Comparison of ENCODE assay signal across 1 cellular context in the genomic region with DNA sequence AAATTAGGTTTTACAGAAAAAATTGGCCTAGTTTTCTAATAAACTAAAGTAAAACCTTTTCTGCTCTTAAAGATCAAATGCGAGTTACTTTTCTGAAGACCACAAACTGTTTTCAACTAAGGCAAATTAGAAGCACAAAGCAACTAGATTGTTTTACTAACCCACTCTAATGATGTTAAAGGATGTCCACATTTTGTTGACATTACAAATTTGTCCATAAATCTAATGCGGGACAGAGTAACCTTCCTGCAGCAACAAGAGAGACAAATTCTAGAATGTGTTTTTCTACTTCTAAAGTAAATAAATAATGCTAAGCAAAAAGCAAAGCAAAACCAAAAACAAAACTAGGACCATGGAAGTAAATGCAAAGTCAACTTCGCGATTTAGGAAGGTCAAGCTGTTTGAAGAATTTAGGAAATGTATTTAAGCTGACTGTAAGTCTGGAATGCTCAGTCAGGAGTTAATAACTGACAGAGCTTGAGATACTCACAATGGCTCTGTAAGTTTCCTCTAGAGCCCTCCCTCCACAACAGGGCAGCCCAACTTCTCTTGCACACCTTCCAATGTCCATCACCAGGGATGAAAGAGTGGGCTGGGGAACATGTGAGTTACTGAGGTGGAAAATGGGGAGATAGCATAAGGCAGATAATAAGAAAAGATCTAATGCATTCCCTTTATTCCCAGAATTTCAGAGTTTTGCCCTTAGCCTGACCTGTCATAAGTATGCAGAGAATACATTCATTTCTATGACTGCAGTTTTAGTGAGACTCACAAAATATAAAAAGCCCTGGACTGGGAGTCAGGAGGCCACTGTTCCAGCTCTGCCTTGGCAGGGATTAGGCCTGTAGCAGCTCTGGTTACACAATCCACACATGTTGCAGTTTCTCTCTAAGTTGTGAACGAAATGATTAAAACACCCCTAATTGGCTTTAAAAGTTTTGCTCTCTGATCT.
TF ChIP-seq lines count a peak whose summit lies in the region.

No MANE protein-coding gene starts in this region.

TF ChIP-seq in HepG2, 621 proteins besides CTCF, POLR2A, EP300 and RAD21 (continued from another document and continues in another):
- TF ChIP-seq TBX3 (IDR thresholded peaks at IDR 0.05; ENCODE audit: borderline replicate concordance) (no peak), NFAT5 (CRISPR knock-in tag; IDR thresholded peaks at IDR 0.05) (no peak), KLF13 (CRISPR knock-in tag; IDR thresholded peaks at IDR 0.05) (no peak), ZNF34 (CRISPR knock-in tag; IDR thresholded peaks at IDR 0.05; ENCODE audit: borderline replicate concordance) (no peak), SAP130 (CRISPR knock-in tag; IDR thresholded peaks at IDR 0.05; ENCODE audit: low read depth) (peak; percentile 42; the same call in 1 of the 2 replicates), SIX4 (CRISPR knock-in tag; IDR thresholded peaks at IDR 0.05) (peak; percentile 8; the same call in 1 of the 2 replicates), HNF1A (IDR thresholded peaks at IDR 0.05; ENCODE audit: low read depth) (no peak), HNF1A (CRISPR knock-in tag; IDR thresholded peaks at IDR 0.05; ENCODE audit: borderline replicate concordance) (peak; percentile 84), HOXA5 (CRISPR knock-in tag; IDR thresholded peaks at IDR 0.05) (no peak), THYN1 (CRISPR knock-in tag; IDR thresholded peaks at IDR 0.05; ENCODE audit: borderline replicate concordance, low read depth) (no peak), GPN1 (CRISPR knock-in tag; IDR thresholded peaks at IDR 0.05; ENCODE audit: borderline replicate concordance) (no peak), ZBTB4 (CRISPR knock-in tag; IDR thresholded peaks at IDR 0.05; ENCODE audit: borderline replicate concordance) (no peak), SNAPC5 (CRISPR knock-in tag; IDR thresholded peaks at IDR 0.05; ENCODE audit: borderline replicate concordance) (no peak), KLF15 (CRISPR knock-in tag; IDR thresholded peaks at IDR 0.05; ENCODE audit: borderline replicate concordance) (no peak), U2AF1 (optimal IDR thresholded peaks at IDR 0.05; ENCODE audit: low read depth, low read length) (no peak), EHMT2 (IDR thresholded peaks at IDR 0.05; ENCODE audit: borderline replicate concordance, low read depth, low read length) (no peak; the same call in 1 of the 2 replicates), CREB3 (CRISPR knock-in tag; IDR thresholded peaks at IDR 0.05) (no peak), ZBTB20 (CRISPR knock-in tag; IDR thresholded peaks at IDR 0.05; ENCODE audit: borderline replicate concordance, low read depth) (peak; percentile 73; the same call in 1 of the 2 replicates), ARNTL (CRISPR knock-in tag; IDR thresholded peaks at IDR 0.05) (no peak), PITX1 (CRISPR knock-in tag; IDR thresholded peaks at IDR 0.05) (peak; percentile 35; the same call in 1 of the 2 replicates), DPF2 (CRISPR knock-in tag; IDR thresholded peaks at IDR 0.05; ENCODE audit: borderline replicate concordance, low read depth) (no peak), ZSCAN21 (CRISPR knock-in tag; IDR thresholded peaks at IDR 0.05; ENCODE audit: borderline replicate concordance) (no peak), TOPORS (CRISPR knock-in tag; IDR thresholded peaks at IDR 0.05) (no peak)
- TF ChIP-seq, protein P1, sequence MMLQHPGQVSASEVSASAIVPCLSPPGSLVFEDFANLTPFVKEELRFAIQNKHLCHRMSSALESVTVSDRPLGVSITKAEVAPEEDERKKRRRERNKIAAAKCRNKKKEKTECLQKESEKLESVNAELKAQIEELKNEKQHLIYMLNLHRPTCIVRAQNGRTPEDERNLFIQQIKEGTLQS (CRISPR knock-in tag; IDR thresholded peaks at IDR 0.05) = no peak
- TF ChIP-seq, protein P2, sequence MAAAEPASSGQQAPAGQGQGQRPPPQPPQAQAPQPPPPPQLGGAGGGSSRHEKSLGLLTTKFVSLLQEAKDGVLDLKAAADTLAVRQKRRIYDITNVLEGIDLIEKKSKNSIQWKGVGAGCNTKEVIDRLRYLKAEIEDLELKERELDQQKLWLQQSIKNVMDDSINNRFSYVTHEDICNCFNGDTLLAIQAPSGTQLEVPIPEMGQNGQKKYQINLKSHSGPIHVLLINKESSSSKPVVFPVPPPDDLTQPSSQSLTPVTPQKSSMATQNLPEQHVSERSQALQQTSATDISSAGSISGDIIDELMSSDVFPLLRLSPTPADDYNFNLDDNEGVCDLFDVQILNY (CRISPR knock-in tag; conservative IDR thresholded peaks at IDR 0.05) = no peak
